Comparison of ENCODE assay signal across 4 cellular contexts in genomic region chrX:120128306-120128846, GRCh38. TPM values are rescaled to one million over a fixed set of nuclear protein-coding genes. Genes with fewer than 3 reads are reported as not detected.
"Had no signal": no experiment of that assay in that cellular context is flagged by ENCODE, and none has a peak within 500 bp of the region (broad histone marks: within the 10 kb centered on the region; RNA-seq: fewer than 3 reads in every experiment).

No MANE protein-coding gene starts in this region.

RNA-seq across cellular contexts. Expression of gene RHOXF1, which starts 12.7 kb away (rescaled TPM):
- total RNA-seq: HT-29, PC-3, SK-MEL-5 had no signal

RNA-seq across cellular contexts. Expression of gene RHOXF2, which starts 30.0 kb away (rescaled TPM):
- total RNA-seq: HT-29, PC-3, SK-MEL-5 had no signal
- polyA plus RNA-seq: SK-N-SH had no signal

RNA-seq across cellular contexts. Expression of gene RHOXF2B, which starts 50.9 kb away (rescaled TPM):
- total RNA-seq: HT-29, PC-3, SK-MEL-5 had no signal
- polyA plus RNA-seq: SK-N-SH had no signal
